Comparison of ENCODE assay signal across 17 cellular contexts in genomic region chr2:108805782-108806181, GRCh38. TPM values are rescaled to one million over a fixed set of nuclear protein-coding genes. Genes with fewer than 3 reads are reported as not detected.
DNase-seq lines count a peak whose midpoint lies in the region; TF ChIP-seq lines count a peak whose summit lies in the region.
"Had no signal": no experiment of that assay in that cellular context is flagged by ENCODE, and none has a peak within 500 bp of the region (broad histone marks: within the 10 kb centered on the region; RNA-seq: fewer than 3 reads in every experiment).

No MANE protein-coding gene starts in this region.

- H3K9me3 Mint-ChIP-seq in osteocyte (ENCODE audit: unreplicated experiment) = peaks cover 20% of the 10 kb centered on the region

- peak overlapping the region in 36 of 59 donors; percentile 1 to 75 (median 44) for H3K27ac ChIP-seq in dorsolateral prefrontal cortex
- H3K27ac ChIP-seq: GM23248 had no signal

- H3K4me3 ChIP-seq in dorsolateral prefrontal cortex (peak overlapping the region in 21 of 59 donors; percentile 3 to 36 (median 25)), MG63 (no peak overlapping the region)
- H3K4me3 ChIP-seq: GM23248, K562 had no signal

- DNase-seq in NCI-H2029 treated with DMSO at 0.1 percent for 48 hours (lab: John Stamatoyannopoulos, UW) (peak; percentile 38), NCI-H2029 (lab: John Stamatoyannopoulos, UW) (no peak), NCI-H69 (lab: John Stamatoyannopoulos, UW) (peak; percentile 7), dorsolateral prefrontal cortex (no peak), osteocyte (ENCODE audit: extremely low spot score, unreplicated experiment) (no peak), NCI-H146 (lab: John Stamatoyannopoulos, UW) (no peak), MG63 (no peak), GDM1 (lab: John Stamatoyannopoulos, UW) (no peak)
- DNase-seq: 8988T; CD4-positive, alpha-beta T cell; GM23248; NCI-H1436; NCI-H2081 treated with DMSO at 0.1 percent for 48 hours; NCI-H774; Right ventricle myocardium superior had no signal

- no peaks in the 10 kb centered on the region for H3K27me3 Mint-ChIP-seq in osteocyte (ENCODE audit: unreplicated experiment)
- H3K27me3 Mint-ChIP-seq: CD4-positive, alpha-beta T cell had no signal

- H3K9me3 ChIP-seq in MG63 = peaks cover 13% of the 10 kb centered on the region
- H3K9me3 ChIP-seq: BE2C had no signal

- peaks cover 30% of the 10 kb centered on the region for H3K36me3 Mint-ChIP-seq in osteocyte (ENCODE audit: unreplicated experiment)

- H3K4me1 Mint-ChIP-seq in osteocyte (ENCODE audit: unreplicated experiment) = peaks cover 28% of the 10 kb centered on the region

- no peak for TF ChIP-seq CTCF in dorsolateral prefrontal cortex (IDR thresholded peaks at IDR 0.05 in 54 of 56, conservative IDR thresholded peaks at IDR 0.05 in 2 of 56; ENCODE audit: low read depth in 1 of 56, partially characterized antibody in 56 of 56)
- TF ChIP-seq CTCF in osteocyte (IDR thresholded peaks at IDR 0.05) = no peak

- H3K27ac Mint-ChIP-seq in osteocyte (ENCODE audit: unreplicated experiment) = peak overlapping the region; percentile 19
- H3K27ac Mint-ChIP-seq: CD4-positive, alpha-beta T cell had no signal

- H3K36me3 ChIP-seq in MG63 = peaks cover 41% of the 10 kb centered on the region

- H3K4me3 Mint-ChIP-seq in osteocyte (ENCODE audit: unreplicated experiment) = peak overlapping the region; percentile 2
- H3K4me3 Mint-ChIP-seq: CD4-positive, alpha-beta T cell had no signal

- H3K27me3 ChIP-seq in dorsolateral prefrontal cortex (no peaks in the 10 kb centered on the region), MG63 (no peaks in the 10 kb centered on the region)
- H3K27me3 ChIP-seq: BE2C had no signal

- intact Hi-C loops in dorsolateral prefrontal cortex (cut with DNase I) = no loop called here

RNA-seq across cellular contexts. Expression of gene CCDC138, which starts 19.2 kb away (rescaled TPM):
- total RNA-seq in dorsolateral prefrontal cortex (10 to 100 TPM in 107 of 120 experiments, 1 to 10 TPM in 13; 7.0 to 26.7 (median 12.5) TPM), osteocyte (3.5 and 6.0 TPM in 2 replicates)
- 6.7 and 11.3 TPM in 2 replicates for total RNA-seq in MG63 (2014; rRNA removed; shearing (Covaris generic); ENCODE audit: low replicate concordance)

Comparison
In these comparisons a context has a peak if more than half of its experiments do, and no peak if none do; other contexts are left out.
1. DNase-seq: peak in NCI-H2029 treated with DMSO at 0.1 percent for 48 hours (single experiment) and NCI-H69 (single experiment); none in NCI-H2029 (single experiment), dorsolateral prefrontal cortex (0 of 10), osteocyte (single experiment), NCI-H146 (single experiment), MG63 (single experiment) and GDM1 (single experiment).